8 cellular contexts compared by ENCODE assay signal in the genomic region with DNA sequence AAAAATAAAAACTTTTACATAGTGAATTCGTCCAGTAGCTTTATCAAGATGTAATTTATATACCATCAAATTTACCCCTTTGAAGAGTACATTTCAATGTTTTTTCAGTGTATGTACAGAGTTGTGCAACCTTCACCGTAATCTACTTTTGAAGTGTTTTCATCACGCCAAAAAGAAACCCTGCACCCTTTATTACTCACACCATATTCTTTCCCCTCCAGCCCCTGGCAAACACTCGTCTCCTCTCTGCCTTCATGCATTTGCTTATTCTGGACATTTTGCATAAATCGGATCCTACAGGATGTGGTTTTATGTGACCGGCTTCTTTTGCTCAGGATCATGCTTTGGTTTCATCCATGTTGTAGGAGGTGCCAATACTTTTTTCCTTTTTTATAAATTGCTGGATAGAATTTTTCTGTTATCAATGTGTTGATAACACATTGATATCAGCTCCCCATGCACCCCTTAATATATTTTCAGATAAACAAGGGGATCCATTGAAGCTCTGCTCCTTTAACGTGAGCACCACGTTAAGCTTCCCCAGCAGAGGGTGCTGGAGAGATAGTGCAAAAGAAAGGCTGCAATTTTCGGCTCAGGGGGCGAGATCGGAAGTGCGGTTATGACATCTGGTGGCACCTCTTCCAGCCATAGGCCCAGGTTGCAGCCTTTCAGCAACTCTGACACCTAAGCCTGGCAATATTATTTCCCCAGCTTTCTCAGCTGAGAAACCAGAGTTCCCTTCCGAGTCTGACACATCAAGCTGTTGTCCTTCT.
DNase-seq lines count a peak whose midpoint lies in the region; FAIRE-seq and TF ChIP-seq lines count a peak whose summit lies in the region.

No MANE protein-coding gene starts in this region.

- no peak for TF ChIP-seq POLR2A in GM12892 (IDR thresholded peaks at IDR 0.05; ENCODE audit: low read depth, low read length)

- H3K9me3 Mint-ChIP-seq in nephron, result peaks cover 2% of the 10 kb centered on the region

- no peaks in the 10 kb centered on the region for H3K4me1 ChIP-seq in HEK293 (ENCODE audit: control insufficient read depth, insufficient read depth, low read length)

- TF ChIP-seq CTCF in HEK293 (tag by site-specific recombination; IDR thresholded peaks at IDR 0.05), result no peak
- peak; percentile 42 for TF ChIP-seq CTCF in astrocyte of the cerebellum (IDR thresholded peaks at IDR 0.05; ENCODE audit: low read depth, low read length, missing control alignments)
- peak in 2 of 3 experiments; percentile 32 to 41 for TF ChIP-seq CTCF in nephron (IDR thresholded peaks at IDR 0.05; ENCODE audit: unreplicated experiment in 3 of 3)

- DNase-seq in NCI-H2171 treated with DMSO at 0.1 percent for 48 hours (lab: John Stamatoyannopoulos, UW), result peak; percentile 68
- no peak for DNase-seq in astrocyte of the cerebellum (ENCODE audit: low read depth)
- DNase-seq in frontal cortex (ENCODE audit: low spot score in 2 of 2), result no peak
- DNase-seq in HPDE6-E6E7 (ENCODE audit: extremely low spot score), result no peak
- no peak for DNase-seq in GM12892 (ENCODE audit: insufficient read length)
- DNase-seq in cerebellum (ENCODE audit: low spot score), result no peak

- no peaks in the 10 kb centered on the region for H3K36me3 Mint-ChIP-seq in nephron (ENCODE audit: low read depth)

- H3K4me3 ChIP-seq in HEK293 (ENCODE audit: low read depth, low read length) (no peak overlapping the region), astrocyte of the cerebellum (ENCODE audit: low read depth, low read length) (no peak overlapping the region)

- no peak overlapping the region for H3K27ac ChIP-seq in HEK293 (ENCODE audit: extremely low read depth, low read depth, low read length)

- in situ Hi-C loops in astrocyte of the cerebellum (cut with HindIII; ENCODE audit: low sequenced_read_pairs), result no loop called here

- POLR2A ChIA-PET in HEK293 (lab: Yijun Ruan, JAX), result no interaction called here

- FAIRE-seq in frontal cortex (lab: Jason Lieb, UNC) (no peak), GM12892 (lab: Jason Lieb, UNC) (no peak)

- no peaks in the 10 kb centered on the region for H3K9me3 ChIP-seq in HEK293 (ENCODE audit: control insufficient read depth, insufficient read depth, low read depth, low read length)

- CTCF ChIA-PET in HEK293 (lab: Yijun Ruan, JAX), result interaction anchor here (0.6 to 1.3 kb wide), 10 partner anchors 9 to 505 kb away, joined by 3 to 6 read pairs (median 4); no protein-coding TSS in a partner anchor

- H3K4me3 Mint-ChIP-seq in nephron, result no peak overlapping the region

- H3K27ac Mint-ChIP-seq in nephron, result no peak overlapping the region

- H3K36me3 ChIP-seq in HEK293 (ENCODE audit: control insufficient read depth in 2 of 2, insufficient read depth in 1 of 2, low read length in 2 of 2), result no peaks in the 10 kb centered on the region

- no peaks in the 10 kb centered on the region for H3K27me3 Mint-ChIP-seq in nephron (ENCODE audit: low read depth)

- H3K4me1 Mint-ChIP-seq in nephron, result peaks cover 17% of the 10 kb centered on the region

TF ChIP-seq in HEK293, 187 proteins besides CTCF, POLR2A, EP300 and RAD21:
- TF ChIP-seq ZNF664 (tag by site-specific recombination; IDR thresholded peaks at IDR 0.05) (no peak), ZNF654 (tag by site-specific recombination; IDR thresholded peaks at IDR 0.05; ENCODE audit: low read depth) (peak; percentile 13; the same call in 1 of the 2 replicates)
